1 cellular context compared by ENCODE assay signal in genomic region chr17:4665027-4665426, GRCh38.
TF ChIP-seq lines count a peak whose summit lies in the region.

No MANE protein-coding gene starts in this region.

TF ChIP-seq in liver, 16 proteins besides CTCF, POLR2A, EP300 and RAD21 (continued from another document):
- TF ChIP-seq REST (IDR thresholded peaks at IDR 0.05) (peak; percentile 70), JUND (IDR thresholded peaks at IDR 0.05) (peak in 1 of 2 donors; percentile 72), FOXA1 (IDR thresholded peaks at IDR 0.05) (no peak), SP1 (IDR thresholded peaks at IDR 0.05) (peak; percentile 81), FOXA2 (IDR thresholded peaks at IDR 0.05) (peak; percentile 34), HNF4A (conservative IDR thresholded peaks at IDR 0.05) (peak; percentile 89 to 97)
- TF ChIP-seq, protein P1, sequence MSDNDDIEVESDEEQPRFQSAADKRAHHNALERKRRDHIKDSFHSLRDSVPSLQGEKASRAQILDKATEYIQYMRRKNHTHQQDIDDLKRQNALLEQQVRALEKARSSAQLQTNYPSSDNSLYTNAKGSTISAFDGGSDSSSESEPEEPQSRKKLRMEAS (IDR thresholded peaks at IDR 0.05): peak; percentile 93
